Comparison of ENCODE assay signal across 1 cellular context in genomic region chr14:97381309-97381708, GRCh38.
TF ChIP-seq lines count a peak whose summit lies in the region.

No MANE protein-coding gene starts in this region.

TF ChIP-seq in H1, 55 proteins besides CTCF, POLR2A, EP300 and RAD21:
- TF ChIP-seq POLR2AphosphoS5 (IDR thresholded peaks at IDR 0.05; ENCODE audit: low read depth, low read length): no peak
- no peak for TF ChIP-seq CTBP2 (IDR thresholded peaks at IDR 0.05; ENCODE audit: borderline replicate concordance, insufficient read depth, insufficient read length, low read length)
- no peak for TF ChIP-seq ATF2 (IDR thresholded peaks at IDR 0.05; ENCODE audit: low read length)
- TF ChIP-seq MAX (IDR thresholded peaks at IDR 0.05): no peak
- TF ChIP-seq CHD7 (IDR thresholded peaks at IDR 0.05; ENCODE audit: insufficient replicate concordance, low read length): no peak
- no peak for TF ChIP-seq TEAD4 (IDR thresholded peaks at IDR 0.05; ENCODE audit: low read depth, low read length)
- TF ChIP-seq RBBP5 (IDR thresholded peaks at IDR 0.05; ENCODE audit: borderline replicate concordance, low read depth, low read length): no peak
- TF ChIP-seq EZH2 (IDR thresholded peaks at IDR 0.05; ENCODE audit: low read depth, low read length, severe bottlenecking): no peak
- TF ChIP-seq RNF2 (IDR thresholded peaks at IDR 0.05; ENCODE audit: borderline replicate concordance, low read depth, low read length, missing control alignments, poor library complexity, severe bottlenecking): no peak
- TF ChIP-seq GABPA (IDR thresholded peaks at IDR 0.05; ENCODE audit: borderline replicate concordance, insufficient read depth, low read length): no peak
- TF ChIP-seq CBX8 (IDR thresholded peaks at IDR 0.05; ENCODE audit: borderline replicate concordance, low read depth, low read length): no peak
- no peak for TF ChIP-seq TAF1 (IDR thresholded peaks at IDR 0.05; ENCODE audit: low read depth, low read length)
- TF ChIP-seq NRF1 (IDR thresholded peaks at IDR 0.05; ENCODE audit: low read depth, low read length): no peak
- no peak for TF ChIP-seq E2F6 (IDR thresholded peaks at IDR 0.05)
- TF ChIP-seq ATF3 (IDR thresholded peaks at IDR 0.05; ENCODE audit: insufficient read depth, low read depth, low read length): no peak
- TF ChIP-seq TBP (IDR thresholded peaks at IDR 0.05; ENCODE audit: low read depth, low read length): no peak
- TF ChIP-seq CHD1 (IDR thresholded peaks at IDR 0.05; ENCODE audit: low read depth, low read length): no peak
- TF ChIP-seq KDM1A (IDR thresholded peaks at IDR 0.05; ENCODE audit: borderline replicate concordance, low read length): no peak
